8 cellular contexts compared by ENCODE assay signal in genomic region chr12:111254106-111254505, GRCh38.
"Had no signal": no experiment of that assay in that cellular context is flagged by ENCODE, and none has a peak within 500 bp of the region (broad histone marks: within the 10 kb centered on the region; RNA-seq: fewer than 3 reads in every experiment).

No MANE protein-coding gene starts in this region.

- ATAC-seq: GM12878 had no signal

- FAIRE-seq: G401.6, GM12878, GM12891, GM12892, GM18507, GM19239 had no signal

- H3K4me3 ChIP-seq: GM12878 had no signal

- DNase-seq: GDM1, GF-D8 had no signal
